In the genomic region with DNA sequence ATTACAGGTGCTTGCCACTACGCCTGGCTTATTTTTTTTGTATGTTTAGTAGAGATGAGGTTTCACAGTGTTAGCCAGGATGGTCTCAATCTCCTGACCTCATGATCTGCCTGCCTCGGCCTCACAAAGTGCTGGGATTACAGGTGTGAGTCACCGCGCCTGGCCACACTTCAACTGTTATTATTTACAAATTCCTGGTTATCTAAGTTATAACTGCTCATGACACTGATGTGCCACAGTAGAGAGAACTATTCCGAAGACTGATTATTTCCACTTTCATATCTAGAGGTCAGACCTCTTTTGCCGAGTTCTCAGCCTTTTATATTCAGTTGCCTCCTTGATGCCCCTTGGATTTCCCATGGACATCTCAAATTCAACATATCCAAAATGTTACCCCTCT, we compare ENCODE assay signal across 29 cellular contexts. TPM values are rescaled to one million over a fixed set of nuclear protein-coding genes. Genes with fewer than 3 reads are reported as not detected.
DNase-seq lines count a peak whose midpoint lies in the region; ATAC-seq and TF ChIP-seq lines count a peak whose summit lies in the region.
"Had no signal": no experiment of that assay in that cellular context is flagged by ENCODE, and none has a peak within 500 bp of the region (broad histone marks: within the 10 kb centered on the region; RNA-seq: fewer than 3 reads in every experiment).

No MANE protein-coding gene starts in this region.

- peaks cover 39% of the 10 kb centered on the region for H3K4me1 Mint-ChIP-seq in dendritic cell treated with granulocyte-macrophage colony-stimulating factor and Interleukin-4, amounts not matched to agents 40 ng/mL and 50 ng/mL, for 4 days (ENCODE audit: low read depth)
- H3K4me1 Mint-ChIP-seq in stimulated activated effector memory CD8-positive, alpha-beta T cell treated with anti-CD3 and anti-CD28 coated beads, Interleukin-12 subunit alpha, Interleukin-12 subunit beta, amount 100 ng/mL, for 72 hours: peaks cover 24% of the 10 kb centered on the region

- intact Hi-C loops in OCI-LY7 (cut with micrococcal nuclease; ENCODE audit: unreplicated experiment): loop anchor here (2.0 to 5.0 kb wide), 6 partner anchors 165 to 675 kb away; a partner anchor contains a TSS
- intact Hi-C loops in dendritic cell treated with granulocyte-macrophage colony-stimulating factor and Interleukin-4, amounts not matched to agents 40 ng/mL and 50 ng/mL, for 4 days (cut with micrococcal nuclease): loop anchor here (10.0 kb wide), 1 partner anchor 263 kb away; no protein-coding TSS in a partner anchor

- no peaks in the 10 kb centered on the region for H3K27me3 Mint-ChIP-seq in dendritic cell treated with granulocyte-macrophage colony-stimulating factor and Interleukin-4, amounts not matched to agents 40 ng/mL and 50 ng/mL, for 4 days
- H3K27me3 Mint-ChIP-seq: CD8-positive, alpha-beta memory T cell; natural killer cell treated with Interleukin-12 subunit alpha and Interleukin-12 subunit beta and Interleukin-15 and Interleukin-18, amount 100 ng/mL, for 72 hours had no signal

- POLR2A ChIA-PET in OCI-LY7 (lab: Charles Lee): interaction anchor here (0.5 to 0.6 kb wide), 2 partner anchors 84 to 238 kb away, joined by 5 to 6 read pairs; no protein-coding TSS in a partner anchor

- peaks cover 3% of the 10 kb centered on the region; the same call in 1 of the 2 replicates for H3K79me2 ChIP-seq in OCI-LY7 (ENCODE audit: insufficient read depth, low read depth, low read length)

- H4K20me1 ChIP-seq in OCI-LY7 (ENCODE audit: insufficient read depth, low read length): peaks cover 16% of the 10 kb centered on the region; the same call in 1 of the 2 replicates

- no TSS peak for BruUV-seq in OCI-LY7 (replicated peaks; lab: Mats Ljungman, UMichigan)

- H3K4me2 ChIP-seq in OCI-LY7 (ENCODE audit: low read length): 0 out of 2 replicates have a peak overlapping the region, but pooled peaks have one; percentile 55

- H3K4me3 Mint-ChIP-seq in dendritic cell treated with granulocyte-macrophage colony-stimulating factor and Interleukin-4, amounts not matched to agents 40 ng/mL and 50 ng/mL, for 4 days: no peak overlapping the region
- H3K4me3 Mint-ChIP-seq in stimulated activated effector memory CD8-positive, alpha-beta T cell treated with anti-CD3 and anti-CD28 coated beads, Interleukin-12 subunit alpha, Interleukin-12 subunit beta, amount 100 ng/mL, for 72 hours: no peak overlapping the region
- H3K4me3 Mint-ChIP-seq: natural killer cell treated with Interleukin-12 subunit alpha and Interleukin-12 subunit beta and Interleukin-15 and Interleukin-18, amount 100 ng/mL, for 72 hours had no signal

- DNase-seq in DMS53 (lab: John Stamatoyannopoulos, UW): peak; percentile 11
- DNase-seq in DMS53 treated with DMSO at 0.1 percent for 48 hours (lab: John Stamatoyannopoulos, UW; ENCODE audit: unreplicated experiment): no peak
- no peak for DNase-seq in OCI-LY7 (ENCODE audit: low spot score)
- no peak for DNase-seq in stimulated activated effector memory CD8-positive, alpha-beta T cell treated with anti-CD3 and anti-CD28 coated beads, Interleukin-12 subunit alpha, Interleukin-12 subunit beta, amount 100 ng/mL, for 72 hours (ENCODE audit: low spot score in 2 of 2)
- DNase-seq in stimulated activated CD4-positive, alpha-beta T cell treated with anti-CD3 and anti-CD28 coated beads, Interleukin-4, amount 100 ng/mL, for 24 hours: no peak
- DNase-seq in stimulated activated CD4-positive, alpha-beta T cell treated with anti-CD3 and anti-CD28 coated beads, Interleukin-12 subunit alpha, Interleukin-12 subunit beta, amount 100 ng/mL, for 4 hours: no peak
- DNase-seq in GF-D8 (lab: John Stamatoyannopoulos, UW): no peak
- DNase-seq: activated CD4-positive, alpha-beta T cell treated with anti-CD3 and anti-CD28 coated beads, Interleukin-2, amount 50 U/mL, for 48 hours; activated effector memory CD4-positive, alpha-beta T cell treated with Interleukin-2 at 50 U/mL for 16 hours; CD8-positive, alpha-beta memory T cell; DMS 273 treated with DMSO at 0.1 percent for 48 hours; dorsolateral prefrontal cortex; islet precursor cell; left ventricle myocardium superior; midbrain; NCI-H1092 treated with DMSO at 0.1 percent for 48 hours; NCI-H187 treated with DMSO at 0.1 percent for 48 hours; NCI-H2171 treated with DMSO at 0.1 percent for 48 hours; NCI-H524 treated with DMSO at 0.1 percent for 48 hours; pancreas; Peyer's patch; retina; SHP77 treated with DMSO at 0.1 percent for 48 hours; small intestine; SW 1271 had no signal

- H3K36me3 ChIP-seq in OCI-LY7 (ENCODE audit: insufficient read depth, low read length): no peaks in the 10 kb centered on the region
- H3K36me3 ChIP-seq: pancreas, Peyer's patch, suprapubic skin had no signal

- CTCF ChIA-PET in OCI-LY7 (lab: Charles Lee; ENCODE audit: unreplicated experiment): no interaction called here

- H3K4me3 ChIP-seq in OCI-LY7 (ENCODE audit: low read depth, low read length, poor library complexity, severe bottlenecking): no peak overlapping the region
- H3K4me3 ChIP-seq: dorsolateral prefrontal cortex, pancreas, Peyer's patch, suprapubic skin had no signal

- no peaks in the 10 kb centered on the region for H3K9me3 Mint-ChIP-seq in dendritic cell treated with granulocyte-macrophage colony-stimulating factor and Interleukin-4, amounts not matched to agents 40 ng/mL and 50 ng/mL, for 4 days
- no peaks in the 10 kb centered on the region for H3K9me3 Mint-ChIP-seq in stimulated activated effector memory CD8-positive, alpha-beta T cell treated with anti-CD3 and anti-CD28 coated beads, Interleukin-12 subunit alpha, Interleukin-12 subunit beta, amount 100 ng/mL, for 72 hours
- H3K9me3 Mint-ChIP-seq: CD8-positive, alpha-beta memory T cell; natural killer cell treated with Interleukin-12 subunit alpha and Interleukin-12 subunit beta and Interleukin-15 and Interleukin-18, amount 100 ng/mL, for 72 hours had no signal

- H3K9me2 ChIP-seq in OCI-LY7 (ENCODE audit: insufficient read depth, low read length): no peaks in the 10 kb centered on the region

- H3K27ac Mint-ChIP-seq in dendritic cell treated with granulocyte-macrophage colony-stimulating factor and Interleukin-4, amounts not matched to agents 40 ng/mL and 50 ng/mL, for 4 days: peak overlapping the region; percentile 3
- peak overlapping the region; percentile 2 for H3K27ac Mint-ChIP-seq in stimulated activated effector memory CD8-positive, alpha-beta T cell treated with anti-CD3 and anti-CD28 coated beads, Interleukin-12 subunit alpha, Interleukin-12 subunit beta, amount 100 ng/mL, for 72 hours
- H3K27ac Mint-ChIP-seq: natural killer cell treated with Interleukin-12 subunit alpha and Interleukin-12 subunit beta and Interleukin-15 and Interleukin-18, amount 100 ng/mL, for 72 hours had no signal

- peaks cover 81% of the 10 kb centered on the region for H3K4me1 ChIP-seq in OCI-LY7 (ENCODE audit: insufficient read depth, low read length, poor library complexity, severe bottlenecking)

- peaks cover 13% of the 10 kb centered on the region for H3K36me3 Mint-ChIP-seq in dendritic cell treated with granulocyte-macrophage colony-stimulating factor and Interleukin-4, amounts not matched to agents 40 ng/mL and 50 ng/mL, for 4 days (ENCODE audit: low read depth)
- H3K36me3 Mint-ChIP-seq in stimulated activated effector memory CD8-positive, alpha-beta T cell treated with anti-CD3 and anti-CD28 coated beads, Interleukin-12 subunit alpha, Interleukin-12 subunit beta, amount 100 ng/mL, for 72 hours: peaks cover 6% of the 10 kb centered on the region

- ATAC-seq in stimulated activated effector memory CD8-positive, alpha-beta T cell treated with anti-CD3 and anti-CD28 coated beads, Interleukin-12 subunit alpha, Interleukin-12 subunit beta, amount 100 ng/mL, for 72 hours: no peak
- ATAC-seq: left ventricle myocardium superior; natural killer cell treated with Interleukin-12 subunit alpha and Interleukin-12 subunit beta and Interleukin-15 and Interleukin-18, amount 100 ng/mL, for 72 hours; pancreas had no signal

- no peak for TF ChIP-seq CTCF in OCI-LY7 (conservative IDR thresholded peaks at IDR 0.05; ENCODE audit: low read length)

- no peaks in the 10 kb centered on the region for H3K9me3 ChIP-seq in OCI-LY7 (ENCODE audit: low read length)
- H3K9me3 ChIP-seq: pancreas, Peyer's patch, suprapubic skin had no signal

- H3K27ac ChIP-seq in OCI-LY7 (ENCODE audit: low read depth, low read length, poor library complexity, severe bottlenecking): no peak overlapping the region
- H3K27ac ChIP-seq: 22Rv1, dorsolateral prefrontal cortex, pancreas, suprapubic skin had no signal

- H2AFZ ChIP-seq in OCI-LY7 (ENCODE audit: low read length): no peak overlapping the region

RNA-seq across cellular contexts. Expression of a gene that starts 3.9 kb away (rescaled TPM):
- total RNA-seq in OCI-LY7 (2014; rRNA removed; shearing (Covaris generic)): 23.9 and 32.0 TPM in 2 replicates
- 65.6 and 70.6 TPM in 2 replicates for total RNA-seq in OCI-LY7 (2022)
